Comparison of ENCODE assay signal across 30 cellular contexts in genomic region chr2:19050354-19050753, GRCh38.
"Had no signal": no experiment of that assay in that cellular context is flagged by ENCODE, and none has a peak within 500 bp of the region (broad histone marks: within the 10 kb centered on the region; RNA-seq: fewer than 3 reads in every experiment).

No MANE protein-coding gene starts in this region.

- H3K4me1 Mint-ChIP-seq: memory B cell; naive B cell; stimulated activated naive CD8-positive, alpha-beta T cell treated with anti-CD3 and anti-CD28 coated beads, Interleukin-15, amount 100 ng/mL, for 72 hours had no signal

- DNase-seq: dorsolateral prefrontal cortex; effector CD4-positive, alpha-beta T cell; foreskin fibroblast; gastrocnemius medialis; head of caudate nucleus; kidney; mucosa of descending colon; naive B cell; occipital lobe; ovary; stimulated activated CD4-positive, alpha-beta T cell treated with anti-CD3 and anti-CD28 coated beads, Interleukin-12 subunit alpha, Interleukin-12 subunit beta, amount 100 ng/mL, for 4 hours; stimulated activated CD4-positive, alpha-beta T cell treated with anti-CD3 and anti-CD28 coated beads, Interleukin-1b, Interleukin-23, amount 100 ng/mL, for 48 hours; stimulated activated CD4-positive, alpha-beta T cell treated with anti-CD3 and anti-CD28 coated beads, Interleukin-4, amount 100 ng/mL, for 1 hour; stimulated activated CD8-positive, alpha-beta memory T cell treated with anti-CD3 and anti-CD28 coated beads, Interleukin-4, amount 100 ng/mL, for 48 hours; stimulated activated naive CD4-positive, alpha-beta T cell; stimulated activated naive CD8-positive, alpha-beta T cell treated with anti-CD3 and anti-CD28 coated beads, Interleukin-15, amount 100 ng/mL, for 72 hours; transverse colon; upper lobe of right lung had no signal

- H2AFZ ChIP-seq: hepatocyte had no signal

- H3K27ac Mint-ChIP-seq: memory B cell; mesothelial cell of epicardium; naive B cell; natural killer cell treated with Interleukin-12 subunit alpha and Interleukin-12 subunit beta and Interleukin-15 and Interleukin-18, amount 100 ng/mL, for 72 hours; stimulated activated naive CD8-positive, alpha-beta T cell treated with anti-CD3 and anti-CD28 coated beads, Interleukin-15, amount 100 ng/mL, for 72 hours had no signal

- H3K4me1 ChIP-seq: suprapubic skin, transverse colon, upper lobe of right lung, vagina had no signal

- H3K27me3 ChIP-seq: dorsolateral prefrontal cortex, gastrocnemius medialis, hepatocyte, ovary, suprapubic skin, transverse colon, upper lobe of right lung, vagina had no signal

- H3K4me2 ChIP-seq: hepatocyte, smooth muscle cell had no signal

- H3K27me3 Mint-ChIP-seq: memory B cell; naive B cell; natural killer cell treated with Interleukin-12 subunit alpha and Interleukin-12 subunit beta and Interleukin-15 and Interleukin-18, amount 100 ng/mL, for 72 hours; stimulated activated naive CD8-positive, alpha-beta T cell treated with anti-CD3 and anti-CD28 coated beads, Interleukin-15, amount 100 ng/mL, for 72 hours had no signal

- H3K36me3 ChIP-seq: gastrocnemius medialis, ovary, suprapubic skin, transverse colon, upper lobe of right lung, vagina had no signal

- H3K4me3 ChIP-seq: dorsolateral prefrontal cortex, gastrocnemius medialis, hepatocyte, lung, mucosa of descending colon, ovary, smooth muscle cell, suprapubic skin, transverse colon, upper lobe of right lung, vagina had no signal

- H3K27ac ChIP-seq: dorsolateral prefrontal cortex, epithelial cell of prostate, gastrocnemius medialis, hepatocyte, ovary, suprapubic skin, transverse colon, upper lobe of right lung, vagina had no signal

- H3K9me3 ChIP-seq: gastrocnemius medialis, mucosa of descending colon, ovary, suprapubic skin, transverse colon, upper lobe of right lung, vagina had no signal

- H3K4me3 Mint-ChIP-seq: memory B cell; mesothelial cell of epicardium; naive B cell; natural killer cell treated with Interleukin-12 subunit alpha and Interleukin-12 subunit beta and Interleukin-15 and Interleukin-18, amount 100 ng/mL, for 72 hours; stimulated activated naive CD8-positive, alpha-beta T cell treated with anti-CD3 and anti-CD28 coated beads, Interleukin-15, amount 100 ng/mL, for 72 hours had no signal

- H3K36me3 Mint-ChIP-seq: mesothelial cell of epicardium; natural killer cell treated with Interleukin-12 subunit alpha and Interleukin-12 subunit beta and Interleukin-15 and Interleukin-18, amount 100 ng/mL, for 72 hours had no signal

- ATAC-seq: esophagus mucosa; gastrocnemius medialis; left lobe of liver; mucosa of descending colon; natural killer cell treated with Interleukin-12 subunit alpha and Interleukin-12 subunit beta and Interleukin-15 and Interleukin-18, amount 100 ng/mL, for 72 hours; sciatic nerve; stimulated activated naive CD8-positive, alpha-beta T cell treated with anti-CD3 and anti-CD28 coated beads, Interleukin-15, amount 100 ng/mL, for 72 hours; upper lobe of right lung had no signal
